In genomic region chr3:46508850-46509591, GRCh38 we compare ENCODE assay signal across 25 cellular contexts. TPM values are rescaled to one million over a fixed set of nuclear protein-coding genes. Genes with fewer than 3 reads are reported as not detected.
DNase-seq lines count a peak whose midpoint lies in the region; ATAC-seq and TF ChIP-seq lines count a peak whose summit lies in the region.
"Had no signal": no experiment of that assay in that cellular context is flagged by ENCODE, and none has a peak within 500 bp of the region (broad histone marks: within the 10 kb centered on the region; RNA-seq: fewer than 3 reads in every experiment).

No MANE protein-coding gene starts in this region.

- no peak overlapping the region for H3K4me3 Mint-ChIP-seq in activated T-cell treated with anti-CD3 and anti-CD28 coated beads, Interleukin-2, amount 50 U/mL, for 24 hours

- H3K27me3 Mint-ChIP-seq in activated T-cell treated with anti-CD3 and anti-CD28 coated beads, Interleukin-2, amount 50 U/mL, for 24 hours: no peaks in the 10 kb centered on the region

- POLR2A ChIA-PET in HEK293 (lab: Yijun Ruan, JAX): interaction anchor here (0.6 kb wide), 1 partner anchor 467 kb away, joined by 6 read pairs; no protein-coding TSS in a partner anchor
- POLR2A ChIA-PET in OCI-LY7 (lab: Charles Lee): interaction anchor here (0.7 to 1.2 kb wide), 3 partner anchors 24 to 41 kb away, joined by 3 read pairs; no protein-coding TSS in a partner anchor

- no peaks in the 10 kb centered on the region for H3K4me1 ChIP-seq in HEK293 (ENCODE audit: control insufficient read depth, insufficient read depth, low read length)
- H3K4me1 ChIP-seq in OCI-LY7 (ENCODE audit: insufficient read depth, low read length, poor library complexity, severe bottlenecking): peaks cover 6% of the 10 kb centered on the region
- H3K4me1 ChIP-seq: A549, BE2C had no signal

- CTCF ChIA-PET in HEK293 (lab: Yijun Ruan, JAX): interaction anchor here (0.9 to 1.0 kb wide), 2 partner anchors 21 to 34 kb away, joined by 3 read pairs; no protein-coding TSS in a partner anchor
- CTCF ChIA-PET in OCI-LY7 (lab: Charles Lee; ENCODE audit: unreplicated experiment): no interaction called here

- no peaks in the 10 kb centered on the region for H4K20me1 ChIP-seq in OCI-LY7 (ENCODE audit: insufficient read depth, low read length)

- intact Hi-C loops in OCI-LY7 (cut with micrococcal nuclease; ENCODE audit: unreplicated experiment): no loop called here

- DNase-seq in OCI-LY7 (ENCODE audit: low spot score): no peak
- peak; percentile 28 for DNase-seq in WERI-Rb-1
- DNase-seq in inferior parietal cortex (ENCODE audit: extremely low spot score): peak; percentile 27
- DNase-seq in activated CD4-positive, CD25-positive, alpha-beta regulatory T cell (lab: John Stamatoyannopoulos, UW): no peak
- no peak for DNase-seq in activated T-cell treated with anti-CD3 and anti-CD28 coated beads, Interleukin-2, amount 50 U/mL, for 24 hours
- DNase-seq: BE2C, EL, GF-D8, HCEC 1CT, MM.1S, NCI-H1092, NCI-H1436, NCI-H187 treated with DMSO at 0.1 percent for 48 hours, NCI-H2107, NCI-H774, PC-9, RPMI8226, SHP77 treated with DMSO at 0.1 percent for 48 hours, SK-N-SH had no signal

- H3K4me1 Mint-ChIP-seq in activated T-cell treated with anti-CD3 and anti-CD28 coated beads, Interleukin-2, amount 50 U/mL, for 24 hours (ENCODE audit: low read depth): peaks cover 15% of the 10 kb centered on the region

- H3K9me3 Mint-ChIP-seq in activated T-cell treated with anti-CD3 and anti-CD28 coated beads, Interleukin-2, amount 50 U/mL, for 24 hours: peaks cover 6% of the 10 kb centered on the region

- H3K9me3 ChIP-seq in HEK293 (ENCODE audit: control insufficient read depth, insufficient read depth, low read depth, low read length): no peaks in the 10 kb centered on the region
- H3K9me3 ChIP-seq in OCI-LY7 (ENCODE audit: low read length): peaks cover 2% of the 10 kb centered on the region; the same call in 1 of the 2 replicates
- H3K9me3 ChIP-seq in WERI-Rb-1 (ENCODE audit: severe bottlenecking): no peaks in the 10 kb centered on the region
- H3K9me3 ChIP-seq: A549, BE2C, SK-N-SH had no signal

- no TSS peak for BruUV-seq in OCI-LY7 (replicated peaks; lab: Mats Ljungman, UMichigan)

- H3K36me3 ChIP-seq in HEK293 (ENCODE audit: control insufficient read depth in 2 of 2, insufficient read depth in 1 of 2, low read length in 2 of 2) (no peaks in the 10 kb centered on the region), OCI-LY7 (ENCODE audit: insufficient read depth, low read length) (no peaks in the 10 kb centered on the region), WERI-Rb-1 (no peaks in the 10 kb centered on the region)
- H3K36me3 ChIP-seq: BE2C had no signal

- H3K79me2 ChIP-seq in OCI-LY7 (ENCODE audit: insufficient read depth, low read depth, low read length): no peaks in the 10 kb centered on the region

- H3K27ac ChIP-seq in HEK293 (ENCODE audit: extremely low read depth, low read depth, low read length) (no peak overlapping the region), OCI-LY7 (ENCODE audit: low read depth, low read length, poor library complexity, severe bottlenecking) (no peak overlapping the region), WERI-Rb-1 (peak overlapping the region; percentile 77)
- H3K27ac ChIP-seq: A549, PC-9 had no signal

- ATAC-seq in GM21576 (IDR thresholded peaks at IDR 0.05; ENCODE audit: unreplicated experiment) (no peak), HG03108 (IDR thresholded peaks at IDR 0.05; ENCODE audit: unreplicated experiment) (no peak)
- ATAC-seq: A549 had no signal

- H3K4me3 ChIP-seq in HEK293 (ENCODE audit: low read depth, low read length) (no peak overlapping the region), OCI-LY7 (ENCODE audit: low read depth, low read length, poor library complexity, severe bottlenecking) (no peak overlapping the region), WERI-Rb-1 (ENCODE audit: low read depth, low read length) (no peak overlapping the region)
- H3K4me3 ChIP-seq: A549, PC-9 had no signal

- H3K4me2 ChIP-seq in OCI-LY7 (ENCODE audit: low read length): no peak overlapping the region
- H3K4me2 ChIP-seq: A549, PC-9, SK-N-SH had no signal

- H3K9me2 ChIP-seq in OCI-LY7 (ENCODE audit: insufficient read depth, low read length): no peaks in the 10 kb centered on the region
- H3K9me2 ChIP-seq: SK-N-SH had no signal

- peak overlapping the region; percentile 40; the same call in 1 of the 2 replicates for H2AFZ ChIP-seq in OCI-LY7 (ENCODE audit: low read length)
- H2AFZ ChIP-seq: PC-9 had no signal

- no peaks in the 10 kb centered on the region for H3K27me3 ChIP-seq in WERI-Rb-1 (ENCODE audit: insufficient read depth, low read depth, severe bottlenecking)
- H3K27me3 ChIP-seq: BE2C had no signal

- no peak overlapping the region for H3K27ac Mint-ChIP-seq in activated T-cell treated with anti-CD3 and anti-CD28 coated beads, Interleukin-2, amount 50 U/mL, for 24 hours

- TF ChIP-seq CTCF in HEK293 (tag by site-specific recombination; IDR thresholded peaks at IDR 0.05): no peak
- no peak for TF ChIP-seq CTCF in OCI-LY7 (conservative IDR thresholded peaks at IDR 0.05; ENCODE audit: low read length)
- no peak for TF ChIP-seq CTCF in WERI-Rb-1 (IDR thresholded peaks at IDR 0.05; ENCODE audit: low read depth, low read length)

- H3K36me3 Mint-ChIP-seq in activated T-cell treated with anti-CD3 and anti-CD28 coated beads, Interleukin-2, amount 50 U/mL, for 24 hours (ENCODE audit: low read depth): no peaks in the 10 kb centered on the region

TF ChIP-seq in HEK293, 187 proteins besides CTCF, POLR2A, EP300 and RAD21:
- no peak for TF ChIP-seq ZNF266 (tag by site-specific recombination; IDR thresholded peaks at IDR 0.05; ENCODE audit: low read depth)
- 0 out of 2 replicates have a peak, but pooled peaks have one; percentile 11 for TF ChIP-seq FEZF1 (tag by site-specific recombination; IDR thresholded peaks at IDR 0.05)
- no peak for TF ChIP-seq ZNF169 (tag by site-specific recombination; IDR thresholded peaks at IDR 0.05)
- TF ChIP-seq ZNF404 (tag by site-specific recombination; IDR thresholded peaks at IDR 0.05): no peak
- no peak for TF ChIP-seq ZNF148 (tag by site-specific recombination; IDR thresholded peaks at IDR 0.05; ENCODE audit: borderline replicate concordance)

RNA-seq across cellular contexts. Expression of gene RTP3, which starts 11.2 kb away (rescaled TPM):
- 1.3 and 1.4 TPM in 2 replicates for total RNA-seq in OCI-LY7 (2014; rRNA removed; shearing (Covaris generic))
- 0.37 and 0.74 TPM in 2 replicates for total RNA-seq in OCI-LY7 (2022)
- total RNA-seq: LHCN-M2, NCI-H460, PC-9 had no signal

RNA-seq across cellular contexts. Expression of gene LTF, which starts 44.3 kb away (rescaled TPM):
- 3.7 TPM in 1 of 2 replicates, not detected in the other for total RNA-seq in OCI-LY7 (2014; rRNA removed; shearing (Covaris generic))
- total RNA-seq in OCI-LY7 (2022): not detected in 2 replicates
- total RNA-seq: NCI-H460, PC-9 had no signal

RNA-seq across cellular contexts. Expression of gene LRRC2, which starts 57.1 kb away (rescaled TPM):
- total RNA-seq in OCI-LY7 (2014; rRNA removed; shearing (Covaris generic)): 2.0 and 2.4 TPM in 2 replicates
- 1.9 and 2.2 TPM in 2 replicates for total RNA-seq in OCI-LY7 (2022)
- total RNA-seq: NCI-H460 had no signal

Comparison
In these comparisons a context has a peak if more than half of its experiments do, and no peak if none do; other contexts are left out.
1. DNase-seq: peak in WERI-Rb-1 (single experiment) and inferior parietal cortex (single experiment); none in OCI-LY7 (single experiment), activated CD4-positive, CD25-positive, alpha-beta regulatory T cell (0 of 4) and activated T-cell treated with anti-CD3 and anti-CD28 coated beads, Interleukin-2, amount 50 U/mL, for 24 hours (single experiment).